In genomic region chr9:126985870-126986498, GRCh38 we compare ENCODE assay signal across 9 cellular contexts.
DNase-seq lines count a peak whose midpoint lies in the region; ATAC-seq and TF ChIP-seq lines count a peak whose summit lies in the region.
"Had no signal": no experiment of that assay in that cellular context is flagged by ENCODE, and none has a peak within 500 bp of the region (broad histone marks: within the 10 kb centered on the region; RNA-seq: fewer than 3 reads in every experiment).

No MANE protein-coding gene starts in this region.

- peaks cover 50% of the 10 kb centered on the region for H3K4me1 Mint-ChIP-seq in activated T-cell treated with anti-CD3 and anti-CD28 coated beads, Interleukin-2, amount 50 U/mL, for 24 hours (ENCODE audit: low read depth)
- no peaks in the 10 kb centered on the region for H3K4me1 Mint-ChIP-seq in mesothelial cell of epicardium

- no peaks in the 10 kb centered on the region for H3K36me3 Mint-ChIP-seq in activated T-cell treated with anti-CD3 and anti-CD28 coated beads, Interleukin-2, amount 50 U/mL, for 24 hours (ENCODE audit: low read depth)
- H3K36me3 Mint-ChIP-seq in mesothelial cell of epicardium = peaks cover 9% of the 10 kb centered on the region

- no peak overlapping the region for H3K4me3 ChIP-seq in fibroblast of the aortic adventitia (ENCODE audit: low read depth, low read length)

- H3K27me3 Mint-ChIP-seq in activated T-cell treated with anti-CD3 and anti-CD28 coated beads, Interleukin-2, amount 50 U/mL, for 24 hours = peaks cover 87% of the 10 kb centered on the region
- no peaks in the 10 kb centered on the region for H3K27me3 Mint-ChIP-seq in mesothelial cell of epicardium (ENCODE audit: low read depth)

- peak overlapping the region; percentile 71 for H3K27ac Mint-ChIP-seq in activated T-cell treated with anti-CD3 and anti-CD28 coated beads, Interleukin-2, amount 50 U/mL, for 24 hours
- no peak overlapping the region for H3K27ac Mint-ChIP-seq in mesothelial cell of epicardium
- H3K27ac Mint-ChIP-seq: brain had no signal

- peak overlapping the region; percentile 15 for H3K4me3 Mint-ChIP-seq in activated T-cell treated with anti-CD3 and anti-CD28 coated beads, Interleukin-2, amount 50 U/mL, for 24 hours
- no peak overlapping the region for H3K4me3 Mint-ChIP-seq in mesothelial cell of epicardium
- H3K4me3 Mint-ChIP-seq: brain had no signal

- ATAC-seq in GM18502 (IDR thresholded peaks at IDR 0.05; ENCODE audit: poor library complexity, unreplicated experiment) (peak; percentile 65), HG03439 (IDR thresholded peaks at IDR 0.05; ENCODE audit: unreplicated experiment) (peak; percentile 79)

- H3K9me3 Mint-ChIP-seq in activated T-cell treated with anti-CD3 and anti-CD28 coated beads, Interleukin-2, amount 50 U/mL, for 24 hours = peaks cover 9% of the 10 kb centered on the region
- H3K9me3 Mint-ChIP-seq in mesothelial cell of epicardium = peaks cover 5% of the 10 kb centered on the region

- DNase-seq in OCI-M2 (lab: John Stamatoyannopoulos, UW; ENCODE audit: unreplicated experiment) (peak; percentile 47), fibroblast of the aortic adventitia (ENCODE audit: low read depth) (peak; percentile 71), dedifferentiated amniotic fluid mesenchymal stem cell (ENCODE audit: extremely low spot score) (no peak), mesothelial cell of epicardium (ENCODE audit: low spot score in 2 of 2, unreplicated experiment in 2 of 2) (no peak)
- DNase-seq in activated T-cell treated with anti-CD3 and anti-CD28 coated beads, Interleukin-2, amount 50 U/mL, for 24 hours = peak; percentile 81
- peak; percentile 87 for DNase-seq in stimulated activated CD4-positive, alpha-beta T cell treated with anti-CD3 and anti-CD28 coated beads, Interleukin-15, amount 100 ng/mL, for 24 hours

- TF ChIP-seq CTCF in fibroblast of the aortic adventitia (IDR thresholded peaks at IDR 0.05; ENCODE audit: insufficient read depth, low read length) = no peak
- TF ChIP-seq CTCF in mesothelial cell of epicardium (IDR thresholded peaks at IDR 0.05; ENCODE audit: unreplicated experiment) = no peak

Comparison
In these comparisons a context has a peak if more than half of its experiments do, and no peak if none do; other contexts are left out.
1. DNase-seq: peak in OCI-M2 (single experiment), activated T-cell treated with anti-CD3 and anti-CD28 coated beads, Interleukin-2, amount 50 U/mL, for 24 hours (single experiment), fibroblast of the aortic adventitia (single experiment) and stimulated activated CD4-positive, alpha-beta T cell treated with anti-CD3 and anti-CD28 coated beads, Interleukin-15, amount 100 ng/mL, for 24 hours (single experiment); none in dedifferentiated amniotic fluid mesenchymal stem cell (single experiment) and mesothelial cell of epicardium (0 of 2).